ENCODE assay signal across 15 cellular contexts in the genomic region with DNA sequence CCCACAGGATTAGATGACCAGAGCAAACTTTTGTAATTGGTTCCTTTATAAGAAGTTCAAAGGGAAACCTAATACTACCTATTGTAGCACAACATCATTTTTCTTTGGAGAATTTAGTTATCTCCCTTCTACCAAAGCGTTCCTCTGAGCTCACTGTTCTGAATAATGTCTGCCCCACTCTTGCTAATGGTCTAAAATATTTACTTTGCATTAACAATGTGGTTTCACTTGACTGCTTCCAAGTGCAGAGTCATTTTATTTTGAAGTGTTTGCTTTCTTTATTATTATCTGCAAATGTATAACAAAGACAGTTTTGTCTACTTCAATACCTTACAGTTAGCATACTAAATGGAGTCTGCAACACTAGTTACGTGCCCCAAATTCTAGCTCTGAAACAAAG.
DNase-seq lines count a peak whose midpoint lies in the region; ATAC-seq and FAIRE-seq lines count a peak whose summit lies in the region.
"Had no signal": no experiment of that assay in that cellular context is flagged by ENCODE, and none has a peak within 500 bp of the region (broad histone marks: within the 10 kb centered on the region; RNA-seq: fewer than 3 reads in every experiment).

No MANE protein-coding gene starts in this region.

- DNase-seq in DMS53 treated with DMSO at 0.1 percent for 48 hours (lab: John Stamatoyannopoulos, UW; ENCODE audit: unreplicated experiment) = peak; percentile 80
- DNase-seq in NCI-H146 treated with DMSO at 0.1 percent for 48 hours (lab: John Stamatoyannopoulos, UW; ENCODE audit: unreplicated experiment) = peak; percentile 70
- peak; percentile 96 for DNase-seq in NCI-H748 treated with DMSO at 0.1 percent for 48 hours (lab: John Stamatoyannopoulos, UW)
- DNase-seq in AG08395 (ENCODE audit: low spot score) = no peak
- DNase-seq in DMS 273 (lab: John Stamatoyannopoulos, UW; ENCODE audit: unreplicated experiment) = no peak
- no peak for DNase-seq in SKM-1 (lab: John Stamatoyannopoulos, UW; ENCODE audit: unreplicated experiment)
- DNase-seq: EL; left ventricle myocardium inferior; naive thymus-derived CD8-positive, alpha-beta T cell; NCI-H1048; right cardiac atrium; transverse colon had no signal

- peak; percentile 86 for FAIRE-seq in islet of Langerhans (lab: Jason Lieb, UNC)

- no peak for ATAC-seq in GM18502 (IDR thresholded peaks at IDR 0.05; ENCODE audit: poor library complexity, unreplicated experiment)
- ATAC-seq: activated CD4-positive, CD25-positive, alpha-beta regulatory T cell treated with anti-CD3 and anti-CD28 coated beads, Interleukin-2, amount 50 U/mL, for 24 hours; naive thymus-derived CD8-positive, alpha-beta T cell; right cardiac atrium had no signal

Comparison
In these comparisons a context has a peak if more than half of its experiments do, and no peak if none do; other contexts are left out.
1. DNase-seq: peak in DMS53 treated with DMSO at 0.1 percent for 48 hours (single experiment), NCI-H146 treated with DMSO at 0.1 percent for 48 hours (single experiment) and NCI-H748 treated with DMSO at 0.1 percent for 48 hours (single experiment); none in AG08395 (single experiment), DMS 273 (single experiment) and SKM-1 (single experiment).